Comparison of ENCODE assay signal across 8 cellular contexts in the genomic region with DNA sequence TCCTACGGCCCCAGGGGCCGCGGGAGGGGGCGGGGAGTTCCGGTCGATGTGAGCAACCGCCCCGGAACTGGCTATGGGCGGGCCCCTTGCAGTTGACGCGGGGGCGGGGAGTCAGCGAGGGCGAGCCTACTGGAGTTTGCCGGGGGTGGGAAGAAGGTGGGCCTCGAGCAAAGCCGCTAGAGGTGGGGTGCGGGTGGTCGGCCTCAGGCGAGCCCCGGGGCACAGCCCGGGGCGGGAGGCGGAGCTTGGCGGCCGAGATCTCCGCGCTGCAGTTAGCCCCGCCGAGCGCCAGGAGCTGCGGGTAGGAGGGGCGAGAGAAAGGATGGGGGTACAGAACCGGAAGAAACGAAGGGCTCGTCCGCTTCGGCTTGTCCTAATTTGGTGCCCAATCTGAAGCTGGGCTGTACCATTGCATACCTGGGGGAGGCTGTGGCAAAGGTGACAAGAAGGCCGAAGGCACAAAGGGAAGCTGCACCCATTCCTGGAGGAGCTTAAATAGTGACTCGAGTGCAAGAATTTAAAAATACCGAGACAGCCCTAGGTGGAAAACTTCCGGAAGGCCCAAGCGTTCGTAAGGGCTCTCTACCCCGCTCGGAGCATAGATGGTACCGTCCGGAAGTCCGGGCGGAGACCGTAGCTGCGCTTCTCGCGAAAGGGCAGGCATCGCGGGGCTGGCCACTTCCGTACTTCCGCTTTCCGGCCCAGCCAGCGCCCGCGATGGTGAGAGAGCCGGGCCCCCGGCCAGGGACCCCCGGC. TPM values are rescaled to one million over a fixed set of nuclear protein-coding genes. Genes with fewer than 3 reads are reported as not detected.
DNase-seq lines count a peak whose midpoint lies in the region; ATAC-seq and TF ChIP-seq lines count a peak whose summit lies in the region.

A gene (plus strand): TSS at position 678 of the 756 bp plus-strand sequence. CDS start 40 bp downstream, at position 718.
A gene with protein sequence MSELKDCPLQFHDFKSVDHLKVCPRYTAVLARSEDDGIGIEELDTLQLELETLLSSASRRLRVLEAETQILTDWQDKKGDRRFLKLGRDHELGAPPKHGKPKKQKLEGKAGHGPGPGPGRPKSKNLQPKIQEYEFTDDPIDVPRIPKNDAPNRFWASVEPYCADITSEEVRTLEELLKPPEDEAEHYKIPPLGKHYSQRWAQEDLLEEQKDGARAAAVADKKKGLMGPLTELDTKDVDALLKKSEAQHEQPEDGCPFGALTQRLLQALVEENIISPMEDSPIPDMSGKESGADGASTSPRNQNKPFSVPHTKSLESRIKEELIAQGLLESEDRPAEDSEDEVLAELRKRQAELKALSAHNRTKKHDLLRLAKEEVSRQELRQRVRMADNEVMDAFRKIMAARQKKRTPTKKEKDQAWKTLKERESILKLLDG (minus strand): TSS at position 69 of the 756 bp plus-strand sequence. CDS start 1,007 bp downstream, outside the sequence.

- H3K27ac ChIP-seq in caudate nucleus (ENCODE audit: low read depth, low read length), result peak within 1 kb of the TSS; percentile 100
- peak within 1 kb of the TSS; percentile 96 to 99 (median 98) for H3K27ac ChIP-seq in spleen

- H3K36me3 ChIP-seq in spleen, result peaks cover 0 to 72% (median 37%) of the 10 kb centered on the region in 6 donors

- WGBS in spleen, 5 donors, result 0 to 1% (median 0%) methylated on average over 39 to 65 of the region's 65 CpGs

- DNase-seq in AG09319 (ENCODE audit: extremely low read depth, low read depth), result peak; percentile 96
- peak; percentile 89 for DNase-seq in NCI-H345 treated with DMSO at 0.1 percent for 48 hours (lab: John Stamatoyannopoulos, UW; ENCODE audit: unreplicated experiment)
- peak; percentile 80 to 89 (median 86) for DNase-seq in activated CD4-positive, CD25-positive, alpha-beta regulatory T cell (lab: John Stamatoyannopoulos, UW)
- peak; percentile 61 to 98 (median 93) for DNase-seq in caudate nucleus (lab: John Stamatoyannopoulos, UW)
- peak; percentile 97 for DNase-seq in inferior parietal cortex (ENCODE audit: extremely low spot score)
- peak; percentile 99 for DNase-seq in spleen

- peak within 1 kb of the TSS; percentile 68 to 98 (median 88) for H3K4me3 ChIP-seq in spleen

- intact Hi-C loops in spleen (cut with DNase I; ENCODE audit: low total_unique reads), result no loop called here

- no peaks in the 10 kb centered on the region for H3K27me3 ChIP-seq in spleen (replicated peaks in 1 of 7)

- TF ChIP-seq CTCF in AG09319 (IDR thresholded peaks at IDR 0.05; ENCODE audit: low read depth, low read length) (no peak), spleen (IDR thresholded peaks at IDR 0.05 in 8 of 11, conservative IDR thresholded peaks at IDR 0.05 in 3 of 11) (peak in 9 of 11 experiments; percentile 9 to 56 (median 42))

- ATAC-seq in GM19035 (IDR thresholded peaks at IDR 0.05; ENCODE audit: unreplicated experiment) (peak; percentile 80), HG03342 (IDR thresholded peaks at IDR 0.05; ENCODE audit: unreplicated experiment) (peak; percentile 80)

- peaks cover 34 to 72% (median 62%) of the 10 kb centered on the region in 6 donors for H3K4me1 ChIP-seq in spleen

- TF ChIP-seq POLR2A in spleen (IDR thresholded peaks at IDR 0.05), result peak in 1 of 3 donors; percentile 19

- no peaks in the 10 kb centered on the region for H3K9me3 ChIP-seq in spleen

RNA-seq across cellular contexts. Expression of the first gene that starts in this region (rescaled TPM):
- total RNA-seq in spleen, result 100 to 1,000 TPM; 156 to 238 (median 199) TPM
- polyA plus RNA-seq in spleen, result 100 to 1,000 TPM in 2 of 3 donors, 10 to 100 TPM in 1; 98.9 to 144 (median 125) TPM

RNA-seq across cellular contexts. Expression of the second gene that starts in this region (rescaled TPM):
- total RNA-seq in spleen, result 10 to 100 TPM; 38.6 to 73.7 (median 51.4) TPM
- polyA plus RNA-seq in spleen, result 10 to 100 TPM; 33.6 to 48.3 (median 41.5) TPM

Comparison
In these comparisons a context has a peak if more than half of its experiments do, and no peak if none do; other contexts are left out.
1. Peak in every context shown above with its lines: DNase-seq, ATAC-seq, H3K4me3 ChIP-seq and H3K27ac ChIP-seq.